ENCODE assay signal across 26 cellular contexts in genomic region chr19:33752945-33753344, GRCh38. TPM values are rescaled to one million over a fixed set of nuclear protein-coding genes. Genes with fewer than 3 reads are reported as not detected.
DNase-seq lines count a peak whose midpoint lies in the region; ATAC-seq and TF ChIP-seq lines count a peak whose summit lies in the region.
"Had no signal": no experiment of that assay in that cellular context is flagged by ENCODE, and none has a peak within 500 bp of the region (broad histone marks: within the 10 kb centered on the region; RNA-seq: fewer than 3 reads in every experiment).

No MANE protein-coding gene starts in this region.

- H3K36me3 ChIP-seq in neuronal stem cell (replicated peaks in 1 of 2; ENCODE audit: control insufficient read depth in 2 of 2, insufficient read depth in 2 of 2, low read length in 2 of 2): no peaks in the 10 kb centered on the region
- H3K36me3 ChIP-seq in thyroid gland: no peaks in the 10 kb centered on the region
- H3K36me3 ChIP-seq: BLaER1 had no signal

- H3K27me3 Mint-ChIP-seq in glutamatergic neuron (ENCODE audit: unreplicated experiment) (peaks cover 21% of the 10 kb centered on the region), type B pancreatic cell (peaks cover 8% of the 10 kb centered on the region)
- H3K27me3 Mint-ChIP-seq: B cell; CD4-positive, CD25-positive, alpha-beta regulatory T cell had no signal

- peak overlapping the region; percentile 70 for H2BK12ac ChIP-seq in neuronal stem cell (ENCODE audit: low read length)

- no peak for TF ChIP-seq POLR2A in thyroid gland (IDR thresholded peaks at IDR 0.05)

- H3K9me3 ChIP-seq in neuronal stem cell (replicated peaks in 1 of 2; ENCODE audit: control insufficient read depth in 2 of 2, insufficient read depth in 1 of 2, low read depth in 1 of 2, low read length in 2 of 2) (no peaks in the 10 kb centered on the region), thyroid gland (no peaks in the 10 kb centered on the region)
- H3K9me3 ChIP-seq: A549, BLaER1 had no signal

- intact Hi-C loops in thyroid gland (cut with DNase I): no loop called here

- no peak overlapping the region for H4K91ac ChIP-seq in neuronal stem cell (ENCODE audit: low read depth, low read length, poor library complexity)

- ATAC-seq in GM18520 (IDR thresholded peaks at IDR 0.05; ENCODE audit: unreplicated experiment): no peak
- ATAC-seq: A549, GM12878 had no signal

- H3K9me3 Mint-ChIP-seq in glutamatergic neuron (ENCODE audit: unreplicated experiment): peaks cover 27% of the 10 kb centered on the region
- H3K9me3 Mint-ChIP-seq in type B pancreatic cell: no peaks in the 10 kb centered on the region
- H3K9me3 Mint-ChIP-seq: CD14-positive monocyte; CD4-positive, alpha-beta memory T cell; CD4-positive, CD25-positive, alpha-beta regulatory T cell; CD8-positive, alpha-beta memory T cell had no signal

- peaks cover 0 to 2% of the 10 kb centered on the region in 2 donors for H3K4me1 ChIP-seq in neuronal stem cell (ENCODE audit: control insufficient read depth in 2 of 2, insufficient read depth in 1 of 2, low read depth in 1 of 2, low read length in 2 of 2)
- peaks cover under 1 to 4% of the 10 kb centered on the region in 2 donors for H3K4me1 ChIP-seq in thyroid gland
- H3K4me1 ChIP-seq: A549, BLaER1 had no signal

- H3K4me3 Mint-ChIP-seq in glutamatergic neuron (ENCODE audit: unreplicated experiment) (peak overlapping the region; percentile 59), type B pancreatic cell (no peak overlapping the region)
- H3K4me3 Mint-ChIP-seq: B cell; CD14-positive monocyte; CD4-positive, alpha-beta memory T cell; CD4-positive, CD25-positive, alpha-beta regulatory T cell; CD8-positive, alpha-beta memory T cell had no signal

- H3K9ac ChIP-seq in neuronal stem cell (ENCODE audit: low read depth, low read length, poor library complexity): no peak overlapping the region
- H3K9ac ChIP-seq: BLaER1 had no signal

- in situ Hi-C loops in GM13976 (cut with MboI; ENCODE audit: low sequenced_read_pairs, unreplicated experiment): loop anchor here (25.0 kb wide), 1 partner anchor 516 kb away; the partner anchor contains the start of gene SLC7A10

- no peak overlapping the region for H2AFZ ChIP-seq in neuronal stem cell (ENCODE audit: low read length)

- peak overlapping the region; percentile 24 for H3K18ac ChIP-seq in neuronal stem cell (ENCODE audit: low read length)

- peaks cover 44% of the 10 kb centered on the region for H3K4me1 Mint-ChIP-seq in glutamatergic neuron (ENCODE audit: low read depth, unreplicated experiment)
- H3K4me1 Mint-ChIP-seq in type B pancreatic cell (ENCODE audit: unreplicated experiment): peaks cover 4% of the 10 kb centered on the region
- H3K4me1 Mint-ChIP-seq: B cell; CD14-positive monocyte; CD4-positive, alpha-beta memory T cell; CD4-positive, CD25-positive, alpha-beta regulatory T cell; CD8-positive, alpha-beta memory T cell had no signal

- H3K14ac ChIP-seq in neuronal stem cell (ENCODE audit: low read length): peak overlapping the region; percentile 17

- H2BK15ac ChIP-seq in neuronal stem cell (ENCODE audit: low read length): no peak overlapping the region

- H3K27ac ChIP-seq in neuronal stem cell (replicated peaks; ENCODE audit: low read length): no peak overlapping the region
- H3K27ac ChIP-seq in thyroid gland: no peak overlapping the region
- H3K27ac ChIP-seq: 22Rv1, A549, BLaER1 had no signal

- TF ChIP-seq CTCF in GM13976 (IDR thresholded peaks at IDR 0.05; ENCODE audit: borderline replicate concordance, control extremely low read depth, extremely low read depth, insufficient read depth, missing control alignments): no peak
- no peak for TF ChIP-seq CTCF in glutamatergic neuron (IDR thresholded peaks at IDR 0.05; ENCODE audit: partially characterized antibody, unreplicated experiment)
- no peak for TF ChIP-seq CTCF in type B pancreatic cell (conservative IDR thresholded peaks at IDR 0.05)
- no peak for TF ChIP-seq CTCF in thyroid gland (IDR thresholded peaks at IDR 0.05)

- H2AK5ac ChIP-seq in neuronal stem cell (ENCODE audit: low read depth, low read length): peak overlapping the region; percentile 60

- H3K4me3 ChIP-seq in neuronal stem cell (ENCODE audit: low read length in 2 of 2) (peak overlapping the region in 1 of 2 donors; percentile 48), thyroid gland (replicated peaks in 1 of 3) (no peak overlapping the region)
- H3K4me3 ChIP-seq: A549, BLaER1, GM12878 had no signal

- H2BK120ac ChIP-seq in neuronal stem cell (ENCODE audit: low read depth, low read length): no peak overlapping the region

- no CpG with 5 or more reads among the region's 6 CpGs for WGBS in neuronal stem cell (ENCODE audit: extremely low coverage in 2 of 2, insufficient read length in 2 of 2, insufficient replicate concordance in 1 of 2), 2 donors
- whole genome bisulfite sequencing in thyroid gland, 2 donors: 82 to 85% methylated on average over 6 of the region's 6 CpGs

- no peak overlapping the region for H4K8ac ChIP-seq in neuronal stem cell (ENCODE audit: low read depth, low read length)

- H3K36me3 Mint-ChIP-seq in glutamatergic neuron (ENCODE audit: unreplicated experiment) (no peaks in the 10 kb centered on the region), type B pancreatic cell (no peaks in the 10 kb centered on the region)
- H3K36me3 Mint-ChIP-seq: CD14-positive monocyte; CD4-positive, alpha-beta memory T cell; CD4-positive, CD25-positive, alpha-beta regulatory T cell; CD8-positive, alpha-beta memory T cell had no signal

- H3K27ac Mint-ChIP-seq in glutamatergic neuron (ENCODE audit: unreplicated experiment) (peak overlapping the region; percentile 95), type B pancreatic cell (no peak overlapping the region)
- H3K27ac Mint-ChIP-seq: B cell; CD14-positive monocyte; CD4-positive, alpha-beta memory T cell; CD4-positive, CD25-positive, alpha-beta regulatory T cell had no signal

- no peak overlapping the region for H3K23ac ChIP-seq in neuronal stem cell (ENCODE audit: low read depth, low read length, poor library complexity)

- peak; percentile 27 for DNase-seq in GM13976 (ENCODE audit: low spot score)
- DNase-seq in glutamatergic neuron: no peak
- DNase-seq in neuronal stem cell (ENCODE audit: low spot score): no peak
- peak; percentile 43 for DNase-seq in type B pancreatic cell (ENCODE audit: extremely low spot score, unreplicated experiment)
- no peak for DNase-seq in thyroid gland
- DNase-seq in NCI-H774 (lab: John Stamatoyannopoulos, UW): no peak
- DNase-seq: AML-193; C1 segment of cervical spinal cord; CD4-positive, alpha-beta memory T cell; CD4-positive, CD25-positive, alpha-beta regulatory T cell; COR-L47; DMS 273 treated with DMSO at 0.1 percent for 48 hours; DMS153; DMS53; DMS79; DND-41; EL; GDM1 had no signal

- H3K27me3 ChIP-seq in neuronal stem cell (ENCODE audit: control insufficient read depth in 3 of 3, insufficient read depth in 3 of 3, low read depth in 1 of 3, low read length in 3 of 3) (peaks cover 0 to 6% (median 0%) of the 10 kb centered on the region in 3 experiments), thyroid gland (no peaks in the 10 kb centered on the region)
- H3K27me3 ChIP-seq: BLaER1 had no signal

- no peaks in the 10 kb centered on the region for H3K79me1 ChIP-seq in neuronal stem cell (ENCODE audit: low read depth, low read length)

- no peak overlapping the region for H3K4me2 ChIP-seq in neuronal stem cell (ENCODE audit: insufficient read depth, low read length, poor library complexity, severe bottlenecking)
- H3K4me2 ChIP-seq: A549, BLaER1 had no signal

- H2BK5ac ChIP-seq in neuronal stem cell (ENCODE audit: low read length): peak overlapping the region; percentile 22

- no peak overlapping the region for H3K4ac ChIP-seq in neuronal stem cell (ENCODE audit: low read length)

RNA-seq across cellular contexts. Expression of gene KCTD15, which starts 43.7 kb away (rescaled TPM):
- 53.4 TPM for total RNA-seq in glutamatergic neuron (ENCODE audit: unreplicated experiment)
- polyA plus RNA-seq in neuronal stem cell (2013, experiment 1 of 2): 20.7 TPM
- polyA plus RNA-seq in neuronal stem cell (2013, experiment 2 of 2): 20.9 TPM
- 18.1 and 53.2 TPM in 2 replicates for total RNA-seq in type B pancreatic cell (ENCODE audit: low replicate concordance)
- total RNA-seq in thyroid gland: 10 to 100 TPM; 28.4 to 97.1 (median 50.3) TPM
- total RNA-seq: GM12878 had no signal
- polyA plus RNA-seq: GM12878 had no signal

Comparison
In these comparisons a context has a peak if more than half of its experiments do, and no peak if none do; other contexts are left out.
1. DNase-seq: peak in GM13976 (single experiment) and type B pancreatic cell (single experiment); none in glutamatergic neuron (single experiment), neuronal stem cell (single experiment), thyroid gland (0 of 2) and NCI-H774 (single experiment).